ENCODE assay signal across 32 cellular contexts in genomic region chr15:98997755-98998154, GRCh38. TPM values are rescaled to one million over a fixed set of nuclear protein-coding genes. Genes with fewer than 3 reads are reported as not detected.
"Had no signal": no experiment of that assay in that cellular context is flagged by ENCODE, and none has a peak within 500 bp of the region (broad histone marks: within the 10 kb centered on the region; RNA-seq: fewer than 3 reads in every experiment).

No MANE protein-coding gene starts in this region.

- ATAC-seq: left cardiac atrium; left lung; lower lobe of right lung; naive thymus-derived CD8-positive, alpha-beta T cell; right lobe of liver; upper lobe of right lung had no signal

- H3K27me3 ChIP-seq: left lung, right atrium auricular region, right lobe of liver, suprapubic skin, tibial artery, upper lobe of right lung had no signal

- H3K4me3 ChIP-seq: left lung, lower lobe of right lung, right atrium auricular region, right lobe of liver, skin epidermis, suprapubic skin, thoracic aorta, tibial artery, upper lobe of right lung had no signal

- FAIRE-seq: keratinocyte, urothelium cell line had no signal

- H3K27ac ChIP-seq: left lung, lower lobe of right lung, neutrophil, parathyroid adenoma, right atrium auricular region, right lobe of liver, skin epidermis, suprapubic skin, thoracic aorta, tibial artery, upper lobe of right lung had no signal

- H3K36me3 ChIP-seq: left lung, lower lobe of right lung, neutrophil, right atrium auricular region, right lobe of liver, suprapubic skin, thoracic aorta, tibial artery, upper lobe of right lung had no signal

- H2AFZ ChIP-seq: parathyroid adenoma had no signal

- H3K9me3 ChIP-seq: left lung, lower lobe of right lung, neutrophil, right lobe of liver, suprapubic skin, thoracic aorta, tibial artery, upper lobe of right lung had no signal

- H3K9ac ChIP-seq: parathyroid adenoma had no signal

- DNase-seq: hippocampal formation; kidney glomerular epithelial cell; left cardiac atrium; left lung; lower lobe of right lung; mammary epithelial cell; mesenchymal stem cell; naive thymus-derived CD8-positive, alpha-beta T cell; occipital lobe; right lobe of liver; stimulated activated CD4-positive, alpha-beta T cell treated with anti-CD3 and anti-CD28 coated beads, Interleukin-12 subunit alpha, Interleukin-12 subunit beta, amount 100 ng/mL, for 4 hours; stimulated activated CD4-positive, alpha-beta T cell treated with anti-CD3 and anti-CD28 coated beads, Interleukin-15, amount 100 ng/mL, for 24 hours; stimulated activated CD4-positive, alpha-beta T cell treated with anti-CD3 and anti-CD28 coated beads, Interleukin-2, amount 100 ng/mL, for 24 hours; stimulated activated CD4-positive, alpha-beta T cell treated with anti-CD3 and anti-CD28 coated beads, Interleukin-4, amount 100 ng/mL, for 1 hour; stimulated activated naive CD4-positive, alpha-beta T cell; tibial artery; trophoblast cell; upper lobe of right lung had no signal

- H3K4me1 ChIP-seq: left lung, lower lobe of right lung, parathyroid adenoma, right atrium auricular region, right lobe of liver, suprapubic skin, tibial artery, upper lobe of right lung had no signal

RNA-seq across cellular contexts. Expression of gene PGPEP1L, which starts 9.8 kb away (rescaled TPM):
- total RNA-seq: left lung; liver; lower lobe of right lung; mammary epithelial cell; naive thymus-derived CD8-positive, alpha-beta T cell; neural crest cell; osteocyte; pulmonary artery endothelial cell; renal cortical epithelial cell; right lobe of liver; subcutaneous adipose tissue; suprapubic skin; upper lobe of right lung had no signal
- polyA plus RNA-seq: keratinocyte; liver; mammary epithelial cell; naive thymus-derived CD8-positive, alpha-beta T cell had no signal
